ENCODE assay signal across 8 cellular contexts in genomic region chr16:72203401-72203800, GRCh38.
DNase-seq lines count a peak whose midpoint lies in the region; ATAC-seq and TF ChIP-seq lines count a peak whose summit lies in the region.

No MANE protein-coding gene starts in this region.

- no peak for TF ChIP-seq CTCF in fibroblast of pulmonary artery (IDR thresholded peaks at IDR 0.05; ENCODE audit: low read length, missing control alignments)

- peaks cover 7% of the 10 kb centered on the region for H3K27me3 Mint-ChIP-seq in activated T-cell treated with anti-CD3 and anti-CD28 coated beads, Interleukin-2, amount 50 U/mL, for 24 hours

- H3K4me3 Mint-ChIP-seq in activated T-cell treated with anti-CD3 and anti-CD28 coated beads, Interleukin-2, amount 50 U/mL, for 24 hours = no peak overlapping the region

- H3K27ac Mint-ChIP-seq in activated T-cell treated with anti-CD3 and anti-CD28 coated beads, Interleukin-2, amount 50 U/mL, for 24 hours = peak overlapping the region; percentile 15

- no peak for DNase-seq in activated T-cell treated with anti-CD3 and anti-CD28 coated beads, Interleukin-2, amount 50 U/mL, for 24 hours
- DNase-seq in activated T-cell treated with anti-CD3 and anti-CD28 coated beads for 4 hours (no peak), RPMI8226 (peak; percentile 71), fibroblast of pulmonary artery (ENCODE audit: low read depth) (peak; percentile 53), DMS 273 treated with DMSO at 0.1 percent for 48 hours (lab: John Stamatoyannopoulos, UW) (no peak), NCI-H82 (lab: John Stamatoyannopoulos, UW) (no peak)

- H3K9me3 Mint-ChIP-seq in activated T-cell treated with anti-CD3 and anti-CD28 coated beads, Interleukin-2, amount 50 U/mL, for 24 hours = no peaks in the 10 kb centered on the region

- ATAC-seq in HG02938 (IDR thresholded peaks at IDR 0.05; ENCODE audit: unreplicated experiment) = peak; percentile 82

- H3K4me3 ChIP-seq in fibroblast of pulmonary artery (replicated peaks; ENCODE audit: low read depth, low read length) (no peak overlapping the region), skin epidermis (no peak overlapping the region)

- H3K27ac ChIP-seq in skin epidermis = peak overlapping the region; percentile 19 to 88 (median 74)

- H3K4me1 Mint-ChIP-seq in activated T-cell treated with anti-CD3 and anti-CD28 coated beads, Interleukin-2, amount 50 U/mL, for 24 hours (ENCODE audit: low read depth) = peaks cover 14% of the 10 kb centered on the region

- no peaks in the 10 kb centered on the region for H3K36me3 Mint-ChIP-seq in activated T-cell treated with anti-CD3 and anti-CD28 coated beads, Interleukin-2, amount 50 U/mL, for 24 hours (ENCODE audit: low read depth)

Comparison
In these comparisons a context has a peak if more than half of its experiments do, and no peak if none do; other contexts are left out.
1. DNase-seq: peak in RPMI8226 (single experiment) and fibroblast of pulmonary artery (single experiment); none in activated T-cell treated with anti-CD3 and anti-CD28 coated beads, Interleukin-2, amount 50 U/mL, for 24 hours (single experiment), activated T-cell treated with anti-CD3 and anti-CD28 coated beads for 4 hours (single experiment), DMS 273 treated with DMSO at 0.1 percent for 48 hours (single experiment) and NCI-H82 (single experiment).